In genomic region chr13:46656786-46657185, GRCh38 we compare ENCODE assay signal across 9 cellular contexts.
DNase-seq lines count a peak whose midpoint lies in the region; ATAC-seq and TF ChIP-seq lines count a peak whose summit lies in the region.
"Had no signal": no experiment of that assay in that cellular context is flagged by ENCODE, and none has a peak within 500 bp of the region (broad histone marks: within the 10 kb centered on the region; RNA-seq: fewer than 3 reads in every experiment).

No MANE protein-coding gene starts in this region.

- H3K36me3 ChIP-seq in brain microvascular endothelial cell (replicated peaks), result no peaks in the 10 kb centered on the region

- H3K27me3 Mint-ChIP-seq in stimulated activated naive CD8-positive, alpha-beta T cell treated with anti-CD3 and anti-CD28 coated beads, Interleukin-15, amount 100 ng/mL, for 72 hours, result no peaks in the 10 kb centered on the region
- H3K27me3 Mint-ChIP-seq in activated T-helper 17 cell treated with anti-CD3 and anti-CD28 coated beads, Interleukin-2, amount 50 U/mL, for 72 hours, result no peaks in the 10 kb centered on the region
- H3K27me3 Mint-ChIP-seq: CD4-positive, alpha-beta memory T cell had no signal

- H3K4me3 Mint-ChIP-seq in stimulated activated naive CD8-positive, alpha-beta T cell treated with anti-CD3 and anti-CD28 coated beads, Interleukin-15, amount 100 ng/mL, for 72 hours, result peak overlapping the region; percentile 9 to 26
- H3K4me3 Mint-ChIP-seq in activated T-helper 17 cell treated with anti-CD3 and anti-CD28 coated beads, Interleukin-2, amount 50 U/mL, for 72 hours, result peak overlapping the region; percentile 7
- H3K4me3 Mint-ChIP-seq: CD4-positive, alpha-beta memory T cell had no signal

- no peak for DNase-seq in stimulated activated naive CD8-positive, alpha-beta T cell treated with anti-CD3 and anti-CD28 coated beads, Interleukin-15, amount 100 ng/mL, for 72 hours
- DNase-seq in stimulated activated naive CD8-positive, alpha-beta T cell treated with anti-CD3 and anti-CD28 coated beads, Interleukin-15, Interleukin-2, amounts not matched to agents 100 U/mL and 50 U/mL, for 24 hours, result no peak
- DNase-seq in brain microvascular endothelial cell (no peak), GM03348 (ENCODE audit: low spot score) (no peak), kidney tubule cell (ENCODE audit: low spot score) (no peak)
- no peak for DNase-seq in activated CD4-positive, alpha-beta T cell treated with anti-CD3 and anti-CD28 coated beads, Interleukin-2, amount 50 U/mL, for 1 hour
- DNase-seq: CD4-positive, alpha-beta memory T cell had no signal

- peaks cover 39% of the 10 kb centered on the region for H3K4me1 Mint-ChIP-seq in stimulated activated naive CD8-positive, alpha-beta T cell treated with anti-CD3 and anti-CD28 coated beads, Interleukin-15, amount 100 ng/mL, for 72 hours
- H3K4me1 Mint-ChIP-seq in activated T-helper 17 cell treated with anti-CD3 and anti-CD28 coated beads, Interleukin-2, amount 50 U/mL, for 72 hours, result peaks cover 12% of the 10 kb centered on the region

- H3K36me3 Mint-ChIP-seq in activated T-helper 17 cell treated with anti-CD3 and anti-CD28 coated beads, Interleukin-2, amount 50 U/mL, for 72 hours (ENCODE audit: low read depth), result peaks cover 12% of the 10 kb centered on the region

- no peak overlapping the region for H3K4me3 ChIP-seq in brain microvascular endothelial cell (ENCODE audit: low read depth, low read length)

- H3K9me3 Mint-ChIP-seq in stimulated activated naive CD8-positive, alpha-beta T cell treated with anti-CD3 and anti-CD28 coated beads, Interleukin-15, amount 100 ng/mL, for 72 hours, result no peaks in the 10 kb centered on the region
- no peaks in the 10 kb centered on the region for H3K9me3 Mint-ChIP-seq in activated T-helper 17 cell treated with anti-CD3 and anti-CD28 coated beads, Interleukin-2, amount 50 U/mL, for 72 hours
- H3K9me3 Mint-ChIP-seq: CD4-positive, alpha-beta memory T cell had no signal

- H3K27ac ChIP-seq in brain microvascular endothelial cell, result no peak overlapping the region

- TF ChIP-seq CTCF in brain microvascular endothelial cell (IDR thresholded peaks at IDR 0.05; ENCODE audit: low read depth, low read length, missing control alignments), result no peak

- in situ Hi-C loops in brain microvascular endothelial cell (cut with HindIII; ENCODE audit: low pct_ligation_motif_present, low sequenced_read_pairs), result no loop called here

- peak; percentile 79 for ATAC-seq in stimulated activated naive CD8-positive, alpha-beta T cell treated with anti-CD3 and anti-CD28 coated beads, Interleukin-15, amount 100 ng/mL, for 72 hours
- no peak for ATAC-seq in stimulated activated naive CD8-positive, alpha-beta T cell treated with anti-CD3 and anti-CD28 coated beads, Interleukin-15, Interleukin-2, amounts not matched to agents 100 U/mL and 50 U/mL, for 24 hours
- ATAC-seq in HG02885 (IDR thresholded peaks at IDR 0.05; ENCODE audit: poor library complexity, unreplicated experiment), result peak; percentile 96
- ATAC-seq in activated T-helper 17 cell treated with anti-CD3 and anti-CD28 coated beads, Interleukin-2, amount 50 U/mL, for 72 hours (replicated peaks), result peak; percentile 74

- H3K27ac Mint-ChIP-seq in stimulated activated naive CD8-positive, alpha-beta T cell treated with anti-CD3 and anti-CD28 coated beads, Interleukin-15, amount 100 ng/mL, for 72 hours, result no peak overlapping the region
- H3K27ac Mint-ChIP-seq in activated T-helper 17 cell treated with anti-CD3 and anti-CD28 coated beads, Interleukin-2, amount 50 U/mL, for 72 hours, result peak overlapping the region; percentile 26

- no peaks in the 10 kb centered on the region for H3K27me3 ChIP-seq in brain microvascular endothelial cell (replicated peaks)
